ENCODE assay signal across 16 cellular contexts in genomic region chr11:65777821-65778361, GRCh38. TPM values are rescaled to one million over a fixed set of nuclear protein-coding genes. Genes with fewer than 3 reads are reported as not detected.
A peak's percentile ranks its signal among the peaks of the same experiment; 100 is the strongest.
DNase-seq lines count a peak whose midpoint lies in the region; ATAC-seq and TF ChIP-seq lines count a peak whose summit lies in the region.
"Had no signal": no experiment of that assay in that cellular context is flagged by ENCODE, and none has a peak within 500 bp of the region (broad histone marks: within the 10 kb centered on the region; RNA-seq: fewer than 3 reads in every experiment).

No MANE protein-coding gene starts in this region.

- H2AFZ ChIP-seq in HCT116 (ENCODE audit: low read depth, low read length, poor library complexity, severe bottlenecking) (no peak overlapping the region), neural progenitor cell (replicated peaks) (no peak overlapping the region)

- peaks cover 12% of the 10 kb centered on the region for H3K27me3 Mint-ChIP-seq in neural progenitor cell (ENCODE audit: insufficient read depth, low read depth)

- POLR2A ChIA-PET in HCT116 (lab: Charles Lee): no interaction called here

- H3F3A ChIP-seq in neural progenitor cell (ENCODE audit: low read depth): peaks cover 16% of the 10 kb centered on the region

- H3K4me1 ChIP-seq in HCT116 (ENCODE audit: control insufficient read depth in 1 of 2, insufficient read depth in 2 of 2, low read length in 2 of 2) (peaks cover 9 to 29% of the 10 kb centered on the region in 2 experiments; a peak in 3 of 4 replicates), neural progenitor cell (no peaks in the 10 kb centered on the region), mucosa of descending colon (ENCODE audit: low read depth) (peaks cover 18% of the 10 kb centered on the region)

- no peak for TF ChIP-seq CTCF in HCT116 (IDR thresholded peaks at IDR 0.05 in 2 of 3, conservative IDR thresholded peaks at IDR 0.05 in 1 of 3; ENCODE audit: borderline replicate concordance in 1 of 3, insufficient read depth in 1 of 3, low read depth in 2 of 3, low read length in 2 of 3)
- no peak for TF ChIP-seq CTCF in coronary artery (IDR thresholded peaks at IDR 0.05)
- TF ChIP-seq CTCF in neural progenitor cell (IDR thresholded peaks at IDR 0.05): no peak
- TF ChIP-seq CTCF in mucosa of descending colon (IDR thresholded peaks at IDR 0.05): no peak

- TF ChIP-seq POLR2A in HCT116 (IDR thresholded peaks at IDR 0.05; ENCODE audit: borderline replicate concordance, extremely low read depth, insufficient read depth, insufficient read length): no peak

- H3K36me3 Mint-ChIP-seq in neural progenitor cell: peaks cover 7% of the 10 kb centered on the region

- H3K27ac ChIP-seq in HCT116 (ENCODE audit: low read depth, low read length) (peak overlapping the region; percentile 3; the same call in 1 of the 2 replicates), coronary artery (no peak overlapping the region), neural progenitor cell (no peak overlapping the region)
- H3K27ac ChIP-seq: ascending aorta had no signal

- no peaks in the 10 kb centered on the region for H3K9me3 Mint-ChIP-seq in neural progenitor cell
- H3K9me3 Mint-ChIP-seq: activated T-helper 1 cell treated with anti-CD3 and anti-CD28 coated beads, Interleukin-12 subunit alpha, Interleukin-12 subunit beta, Interleukin-2, Interleukin-4 antibody, amounts not matched to agents 30 ng/mL and 10 ng/mL and 1 ng/mL, durations not matched to agents 14 hours and 24 hours and 36 hours had no signal

- no TSS peak for BruUV-seq in HCT116 (replicated peaks; lab: Mats Ljungman, UMichigan)

- intact Hi-C loops in HCT116 (cut with micrococcal nuclease): no loop called here
- intact Hi-C loops in mucosa of descending colon (cut with DNase I, micrococcal nuclease): no loop called here

- DNase-seq in Ammon's horn (ENCODE audit: low spot score): peak; percentile 1
- no peak for DNase-seq in HCT116 (ENCODE audit: low read depth, low spot score)
- DNase-seq in coronary artery (ENCODE audit: low spot score): peak; percentile 72
- DNase-seq in neural progenitor cell (ENCODE audit: low spot score): no peak
- DNase-seq in mucosa of descending colon: no peak
- DNase-seq in dedifferentiated amniotic fluid mesenchymal stem cell (ENCODE audit: extremely low spot score): no peak
- no peak for DNase-seq in KG1 (lab: John Stamatoyannopoulos, UW)
- DNase-seq: NCI-H1694, NCI-H510A, occipital lobe had no signal

- no peak for TF ChIP-seq RAD21 in HCT116 (IDR thresholded peaks at IDR 0.05; ENCODE audit: low read depth)

- H3K79me2 ChIP-seq in HCT116 (ENCODE audit: insufficient read depth, low read length): peaks cover 42% of the 10 kb centered on the region
- H3K79me2 ChIP-seq in neural progenitor cell (ENCODE audit: low read depth): no peaks in the 10 kb centered on the region

- no peak overlapping the region for H3K9ac ChIP-seq in HCT116 (ENCODE audit: low read length)
- no peak overlapping the region for H3K9ac ChIP-seq in neural progenitor cell

- CTCF ChIA-PET in HCT116 (lab: Charles Lee): interaction anchor here (3.3 kb wide), 1 partner anchor 7 kb away, joined by 38 read pairs; no protein-coding TSS in a partner anchor

- no peaks in the 10 kb centered on the region for H3K9me2 ChIP-seq in HCT116 (ENCODE audit: insufficient read depth)

- H3K9me3 ChIP-seq in HCT116 (ENCODE audit: control insufficient read depth in 1 of 2, insufficient read depth in 1 of 2, low read depth in 1 of 2, low read length in 2 of 2) (no peaks in the 10 kb centered on the region), neural progenitor cell (ENCODE audit: low read depth) (no peaks in the 10 kb centered on the region), mucosa of descending colon (no peaks in the 10 kb centered on the region)
- H3K9me3 ChIP-seq: ascending aorta had no signal

- RAD21 ChIA-PET in HCT116 (lab: Charles Lee; ENCODE audit: low non-redundant PET in 1 of 2, low total read pairs in 2 of 2, uncharacterized antibody in 2 of 2, unreplicated experiment in 2 of 2): interaction anchor here in 1 of 2 experiments (1.1 kb wide), 1 partner anchor 39 kb away, joined by 3 read pairs; no protein-coding TSS in a partner anchor

- no peaks in the 10 kb centered on the region for H3K4me1 Mint-ChIP-seq in neural progenitor cell

- H3K27ac Mint-ChIP-seq in neural progenitor cell: peak overlapping the region; percentile 17
- H3K27ac Mint-ChIP-seq: activated T-helper 1 cell treated with anti-CD3 and anti-CD28 coated beads, Interleukin-12 subunit alpha, Interleukin-12 subunit beta, Interleukin-2, Interleukin-4 antibody, amounts not matched to agents 30 ng/mL and 10 ng/mL and 1 ng/mL, durations not matched to agents 14 hours and 24 hours and 36 hours had no signal

- no peak for ATAC-seq in HCT116
- no peak for ATAC-seq in mucosa of descending colon
- no peak for ATAC-seq in GM21528 (IDR thresholded peaks at IDR 0.05; ENCODE audit: low FRiP score, unreplicated experiment)

- H3K27me3 ChIP-seq in HCT116 (ENCODE audit: insufficient read depth, low read length): no peaks in the 10 kb centered on the region
- H3K27me3 ChIP-seq in neural progenitor cell: peaks cover 26% of the 10 kb centered on the region
- H3K27me3 ChIP-seq: ascending aorta, dorsolateral prefrontal cortex had no signal

- peak overlapping the region; percentile 53 for H3K4me3 Mint-ChIP-seq in neural progenitor cell
- H3K4me3 Mint-ChIP-seq: activated T-helper 1 cell treated with anti-CD3 and anti-CD28 coated beads, Interleukin-12 subunit alpha, Interleukin-12 subunit beta, Interleukin-2, Interleukin-4 antibody, amounts not matched to agents 30 ng/mL and 10 ng/mL and 1 ng/mL, durations not matched to agents 14 hours and 24 hours and 36 hours had no signal

- H3K36me3 ChIP-seq in HCT116 (ENCODE audit: control insufficient read depth in 1 of 2, insufficient read depth in 2 of 2, low read length in 2 of 2): peaks cover 14 to 30% of the 10 kb centered on the region in 2 experiments; a peak in 3 of 4 replicates
- H3K36me3 ChIP-seq in neural progenitor cell: no peaks in the 10 kb centered on the region
- H3K36me3 ChIP-seq in mucosa of descending colon (ENCODE audit: low read depth): peaks cover 2% of the 10 kb centered on the region

- no peak overlapping the region for H3K4me3 ChIP-seq in HCT116 (replicated peaks in 1 of 2; ENCODE audit: low read depth in 1 of 2, low read length in 2 of 2)
- H3K4me3 ChIP-seq in coronary artery: no peak overlapping the region
- H3K4me3 ChIP-seq in neural progenitor cell: no peak overlapping the region
- no peak overlapping the region for H3K4me3 ChIP-seq in mucosa of descending colon
- H3K4me3 ChIP-seq: ascending aorta had no signal

- H4K20me1 ChIP-seq in HCT116 (ENCODE audit: insufficient read depth) (peaks cover 8% of the 10 kb centered on the region; the same call in 1 of the 2 replicates), neural progenitor cell (ENCODE audit: low read depth) (no peaks in the 10 kb centered on the region)

- H3K4me2 ChIP-seq in HCT116 (ENCODE audit: low read length) (no peak overlapping the region), neural progenitor cell (no peak overlapping the region)

TF ChIP-seq in HCT116, 20 proteins besides CTCF, POLR2A, EP300 and RAD21:
- TF ChIP-seq FOSL1 (IDR thresholded peaks at IDR 0.05; ENCODE audit: low read depth) (no peak), YY1 (IDR thresholded peaks at IDR 0.05; ENCODE audit: extremely low read depth, insufficient replicate concordance, low read depth, low read length) (no peak), CBX3 (IDR thresholded peaks at IDR 0.05; ENCODE audit: low read depth) (no peak), ZFX (IDR thresholded peaks at IDR 0.05) (no peak)
TF ChIP-seq in HCT116: peak in this region for 0.

RNA-seq across cellular contexts. Expression of gene AP5B1, which starts 2.9 kb away (rescaled TPM):
- 19.5 TPM for total RNA-seq in HCT116 (2021; ENCODE audit: unreplicated experiment)
- 10.5 and 11.1 TPM in 2 replicates for polyA plus RNA-seq in HCT116 (2012)
- 3.6 and 13.8 TPM in 2 replicates for total RNA-seq in neural progenitor cell (ENCODE audit: low replicate concordance)
- total RNA-seq in mucosa of descending colon: 10 to 100 TPM; 21.2 to 21.8 (median 21.3) TPM

RNA-seq across cellular contexts. Expression of gene OVOL1, which starts 9.0 kb away (rescaled TPM):
- 14.7 TPM for total RNA-seq in HCT116 (2021; ENCODE audit: unreplicated experiment)
- polyA plus RNA-seq in HCT116 (2012): 14.2 and 16.3 TPM in 2 replicates
- total RNA-seq in neural progenitor cell (ENCODE audit: low replicate concordance): 0.12 TPM in 1 of 2 replicates, not detected in the other
- total RNA-seq in mucosa of descending colon: 10 to 100 TPM; 16.5 to 48.6 (median 34.3) TPM
- total RNA-seq: ascending aorta, LHCN-M2, lung microvascular endothelial cell, occipital lobe had no signal

RNA-seq across cellular contexts. Expression of gene SNX32, which starts 55.9 kb away (rescaled TPM):
- total RNA-seq in HCT116 (2021; ENCODE audit: unreplicated experiment) (not detected), neural progenitor cell (ENCODE audit: low replicate concordance) (1.4 and 3.0 TPM in 2 replicates), mucosa of descending colon (1 to 10 TPM; 1.1 to 9.4 (median 1.4) TPM)
- polyA plus RNA-seq in HCT116 (2012): 0.20 and 0.39 TPM in 2 replicates
- total RNA-seq: ascending aorta had no signal

RNA-seq across cellular contexts. Expression of gene RNASEH2C, which starts 57.3 kb away (rescaled TPM):
- total RNA-seq in HCT116 (2021; ENCODE audit: unreplicated experiment): 28.5 TPM
- 10.1 and 14.0 TPM in 2 replicates for polyA plus RNA-seq in HCT116 (2012)
- total RNA-seq in neural progenitor cell (ENCODE audit: low replicate concordance): 23.4 and 53.3 TPM in 2 replicates
- 10 to 100 TPM; 25.9 to 61.9 (median 28.8) TPM for total RNA-seq in mucosa of descending colon

Comparison
In these comparisons a context has a peak if more than half of its experiments do, and no peak if none do; other contexts are left out.
1. DNase-seq: peak in Ammon's horn (single experiment) and coronary artery (single experiment); none in HCT116 (single experiment), neural progenitor cell (single experiment), mucosa of descending colon (0 of 3), dedifferentiated amniotic fluid mesenchymal stem cell (single experiment) and KG1 (single experiment).
2. RNA of gene OVOL1, which starts 9.0 kb away (total RNA-seq): 16.5 to 48.6 TPM in mucosa of descending colon and 14.7 TPM in HCT116 (single experiment); 0.12 TPM in neural progenitor cell; every median in the first group is over 10 times any median in the second.